In the genomic region with DNA sequence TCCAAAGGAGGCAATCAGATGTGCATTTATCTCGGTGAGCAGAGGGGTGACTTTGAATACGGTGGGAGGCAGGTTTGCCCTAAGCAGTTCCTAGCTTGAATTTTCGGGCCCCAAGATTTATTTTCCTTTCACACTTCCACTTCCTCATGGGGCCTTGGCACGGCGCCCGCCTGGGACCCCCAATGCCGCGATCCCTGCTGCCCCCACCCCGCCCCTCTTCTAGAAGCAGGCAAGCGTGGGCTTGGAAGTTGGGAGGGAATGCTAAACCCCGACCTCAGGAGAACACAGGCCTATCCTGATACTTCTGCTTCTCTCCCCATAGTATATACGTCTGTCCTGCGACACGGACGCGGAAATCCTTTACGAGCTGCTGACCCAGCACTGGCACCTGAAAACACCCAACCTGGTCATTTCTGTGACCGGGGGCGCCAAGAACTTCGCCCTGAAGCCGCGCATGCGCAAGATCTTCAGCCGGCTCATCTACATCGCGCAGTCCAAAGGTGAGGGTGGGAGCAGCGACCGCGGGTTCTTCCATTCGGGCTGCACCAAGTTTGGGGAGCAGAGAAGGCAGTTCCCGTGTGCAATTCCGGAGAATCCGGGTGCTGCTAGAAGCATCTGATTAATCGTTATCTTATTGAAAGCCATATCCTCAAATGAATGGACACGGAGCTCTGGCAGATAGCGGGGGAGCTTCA, we compare ENCODE assay signal across 12 cellular contexts. TPM values are rescaled to one million over a fixed set of nuclear protein-coding genes. Genes with fewer than 3 reads are reported as not detected.
A peak's percentile ranks its signal among the peaks of the same experiment; 100 is the strongest.
DNase-seq lines count a peak whose midpoint lies in the region; ATAC-seq, FAIRE-seq and TF ChIP-seq lines count a peak whose summit lies in the region.
"Had no signal": no experiment of that assay in that cellular context is flagged by ENCODE, and none has a peak within 500 bp of the region (broad histone marks: within the 10 kb centered on the region; RNA-seq: fewer than 3 reads in every experiment).

No MANE protein-coding gene starts in this region.

- H2BK15ac ChIP-seq in IMR-90 (ENCODE audit: low read depth, low read length), result no peak overlapping the region

- H3K27ac Mint-ChIP-seq in nephron, result no peak overlapping the region

- no peak for TF ChIP-seq RAD21 in IMR-90 (IDR thresholded peaks at IDR 0.05; ENCODE audit: low read length)

- H3K9ac ChIP-seq in IMR-90 (ENCODE audit: low read depth, low read length) (no peak overlapping the region), endothelial cell of umbilical vein (replicated peaks; ENCODE audit: extremely low read depth, insufficient read depth, low read length) (no peak overlapping the region)

- 6% methylated on average over 6 of the region's 36 CpGs; no CpG with 5 or more reads in 1 of the 2 experiments for WGBS in IMR-90 (ENCODE audit: extremely low coverage in 2 of 2, insufficient read length in 1 of 2), 2 experiments

- CTCF ChIA-PET in IMR-90 (lab: Yijun Ruan, JAX) (no interaction called here), endothelial cell of umbilical vein (lab: Charles Lee) (no interaction called here)

- peak; percentile 27; the same call in 1 of the 2 replicates for ATAC-seq in IMR-90 (ENCODE audit: low read depth)

- TF ChIP-seq CTCF in C4-2B (conservative IDR thresholded peaks at IDR 0.05), result no peak
- TF ChIP-seq CTCF in IMR-90 (conservative IDR thresholded peaks at IDR 0.05; ENCODE audit: low read depth, low read length), result no peak
- TF ChIP-seq CTCF in endothelial cell of umbilical vein (IDR thresholded peaks at IDR 0.05; ENCODE audit: extremely low read depth in 1 of 2, insufficient read depth in 1 of 2, low read depth in 1 of 2, low read length in 2 of 2), result no peak
- no peak for TF ChIP-seq CTCF in nephron (IDR thresholded peaks at IDR 0.05; ENCODE audit: unreplicated experiment in 3 of 3)

- no peak for TF ChIP-seq POLR2A in IMR-90 (IDR thresholded peaks at IDR 0.05; ENCODE audit: low read depth, low read length)
- TF ChIP-seq POLR2A in endothelial cell of umbilical vein (IDR thresholded peaks at IDR 0.05; ENCODE audit: low read depth, low read length), result no peak

- no peak overlapping the region for H3K4ac ChIP-seq in IMR-90 (ENCODE audit: low read depth, low read length)

- dilution Hi-C loops in IMR-90 (cut with HindIII; ENCODE audit: low sequenced_read_pairs, unreplicated experiment), result no loop called here
- dilution Hi-C loops in endothelial cell of umbilical vein (cut with MboI; ENCODE audit: extremely low pct_ligation_motif_present, low sequenced_read_pairs), result no loop called here

- no peaks in the 10 kb centered on the region for H3K36me3 ChIP-seq in IMR-90 (ENCODE audit: control insufficient read depth, insufficient read depth, low read length)
- H3K36me3 ChIP-seq in endothelial cell of umbilical vein (ENCODE audit: control insufficient read depth in 2 of 2, extremely low read depth in 1 of 2, insufficient read depth in 2 of 2, low read length in 2 of 2), result no peaks in the 10 kb centered on the region
- H3K36me3 ChIP-seq: tibial artery had no signal

- H4K20me1 ChIP-seq in IMR-90 (ENCODE audit: insufficient read depth, low read length) (no peaks in the 10 kb centered on the region), endothelial cell of umbilical vein (replicated peaks; ENCODE audit: control insufficient read depth, extremely low read depth, insufficient read depth, low read length) (no peaks in the 10 kb centered on the region)

- FAIRE-seq in endothelial cell of umbilical vein (lab: Jason Lieb, UNC), result no peak

- H3K27me3 Mint-ChIP-seq in nephron (ENCODE audit: low read depth), result peaks cover 25% of the 10 kb centered on the region

- no peak overlapping the region for H4K5ac ChIP-seq in IMR-90 (ENCODE audit: low read depth, low read length)

- H3K56ac ChIP-seq in IMR-90 (ENCODE audit: extremely low read depth, insufficient read depth, low read length), result no peak overlapping the region

- H3K4me1 ChIP-seq in IMR-90 (ENCODE audit: control insufficient read depth, insufficient read depth, low read length), result no peaks in the 10 kb centered on the region; the same call in 1 of the 2 replicates
- no peaks in the 10 kb centered on the region for H3K4me1 ChIP-seq in endothelial cell of umbilical vein (ENCODE audit: control insufficient read depth, extremely low read depth, insufficient read depth, low read length)
- H3K4me1 ChIP-seq: tibial artery had no signal

- H3K27ac ChIP-seq in C4-2B (peak overlapping the region; percentile 80), IMR-90 (ENCODE audit: insufficient read depth, low read length) (no peak overlapping the region), endothelial cell of umbilical vein (ENCODE audit: insufficient read depth, low read depth, low read length) (no peak overlapping the region)
- H3K27ac ChIP-seq: tibial artery had no signal

- H3K9me1 ChIP-seq in IMR-90 (ENCODE audit: insufficient read depth, low read length) (no peaks in the 10 kb centered on the region), endothelial cell of umbilical vein (replicated peaks; ENCODE audit: control insufficient read depth, extremely low read depth, insufficient read depth, low read length) (no peaks in the 10 kb centered on the region)

- H3K4me2 ChIP-seq in IMR-90 (ENCODE audit: low read depth, low read length), result peak overlapping the region; percentile 65; the same call in 1 of the 2 replicates
- H3K4me2 ChIP-seq in endothelial cell of umbilical vein (ENCODE audit: insufficient read depth, low read length), result no peak overlapping the region

- H2BK5ac ChIP-seq in IMR-90 (ENCODE audit: low read depth, low read length, poor library complexity, severe bottlenecking), result no peak overlapping the region

- H3K4me1 Mint-ChIP-seq in nephron, result no peaks in the 10 kb centered on the region

- H4K91ac ChIP-seq in IMR-90 (ENCODE audit: insufficient read depth, low read depth, low read length), result no peak overlapping the region

- H3K4me3 Mint-ChIP-seq in nephron, result peak overlapping the region; percentile 25 to 45 (median 32)

- no peak overlapping the region for H2BK120ac ChIP-seq in IMR-90 (ENCODE audit: low read depth, low read length)

- in situ Hi-C loops in IMR-90 (cut with MboI; ENCODE audit: low sequenced_read_pairs), result no loop called here

- H3K4me3 ChIP-seq in IMR-90 (ENCODE audit: insufficient read depth, low read depth, low read length) (no peak overlapping the region), endothelial cell of umbilical vein (replicated peaks in 1 of 3; ENCODE audit: insufficient read depth in 1 of 3, low read depth in 1 of 3, low read length in 3 of 3) (no peak overlapping the region)
- H3K4me3 ChIP-seq: tibial artery had no signal

- H3K9me3 ChIP-seq in IMR-90 (ENCODE audit: control insufficient read depth, insufficient read depth, low read length) (no peaks in the 10 kb centered on the region; the same call in 1 of the 2 replicates), endothelial cell of umbilical vein (replicated peaks; ENCODE audit: control insufficient read depth, insufficient read depth, low read length) (no peaks in the 10 kb centered on the region)
- H3K9me3 ChIP-seq: tibial artery had no signal

- H2BK20ac ChIP-seq in IMR-90 (ENCODE audit: low read depth, low read length), result no peak overlapping the region

- H2AK5ac ChIP-seq in IMR-90 (ENCODE audit: low read depth, low read length), result no peak overlapping the region

- H3K18ac ChIP-seq in IMR-90 (ENCODE audit: low read depth, low read length), result no peak overlapping the region

- no peaks in the 10 kb centered on the region for H3K36me3 Mint-ChIP-seq in nephron (ENCODE audit: low read depth)

- no peaks in the 10 kb centered on the region for H3K79me1 ChIP-seq in IMR-90 (ENCODE audit: low read depth in 1 of 2, low read length in 2 of 2)

- DNase-seq in IMR-90 (no peak), endothelial cell of umbilical vein (ENCODE audit: low read depth, low spot score) (no peak), NCI-H1436 treated with DMSO at 0.1 percent for 48 hours (lab: John Stamatoyannopoulos, UW) (no peak), UCSD-AML1 (lab: John Stamatoyannopoulos, UW; ENCODE audit: unreplicated experiment) (no peak), medulla oblongata (ENCODE audit: extremely low spot score) (no peak), NCI-H2171 treated with DMSO at 0.1 percent for 48 hours (lab: John Stamatoyannopoulos, UW) (no peak)
- DNase-seq: activated naive CD4-positive, alpha-beta T cell; COR-L47; NCI-H345; tibial artery had no signal

- H3K14ac ChIP-seq in IMR-90 (replicated peaks; ENCODE audit: low read depth, low read length), result no peak overlapping the region

- POLR2A ChIA-PET in IMR-90 (lab: Charles Lee; ENCODE audit: unreplicated experiment), result no interaction called here
- POLR2A ChIA-PET in endothelial cell of umbilical vein (lab: Charles Lee), result no interaction called here

- intact Hi-C loops in IMR-90 (cut with micrococcal nuclease) (no loop called here), endothelial cell of umbilical vein (cut with micrococcal nuclease) (no loop called here)

- H3K23ac ChIP-seq in IMR-90 (ENCODE audit: low read depth, low read length), result no peak overlapping the region

- H2AK9ac ChIP-seq in IMR-90 (replicated peaks; ENCODE audit: low read depth, low read length, poor library complexity), result no peak overlapping the region

- H3K27me3 ChIP-seq in IMR-90 (ENCODE audit: control insufficient read depth, insufficient read depth, low read length) (peaks cover 50% of the 10 kb centered on the region), endothelial cell of umbilical vein (ENCODE audit: control insufficient read depth in 2 of 2, insufficient read depth in 2 of 2, low read length in 2 of 2) (peaks cover 0 to 14% of the 10 kb centered on the region in 2 experiments)

- BruUV-seq in IMR-90 (replicated peaks; lab: Mats Ljungman, UMichigan), result no TSS peak
- BruUV-seq in endothelial cell of umbilical vein (replicated peaks; lab: Mats Ljungman, UMichigan), result no TSS peak

- H3K79me2 ChIP-seq in endothelial cell of umbilical vein (ENCODE audit: control insufficient read depth, insufficient read depth, low read length), result no peaks in the 10 kb centered on the region

- H4K8ac ChIP-seq in IMR-90 (ENCODE audit: low read depth in 2 of 2, low read length in 2 of 2), result no peak overlapping the region

- peaks cover 2% of the 10 kb centered on the region for H3K9me3 Mint-ChIP-seq in nephron

- H2AFZ ChIP-seq in IMR-90 (replicated peaks; ENCODE audit: low read length, poor library complexity), result peak overlapping the region; percentile 13
- no peak overlapping the region for H2AFZ ChIP-seq in endothelial cell of umbilical vein (ENCODE audit: low read depth, low read length)

RNA-seq across cellular contexts. Expression of a gene that starts 21.6 kb away (rescaled TPM):
- total RNA-seq in IMR-90 (2012; rRNA removed) (not detected in 2 replicates), endothelial cell of umbilical vein (not detected in 2 replicates)
- polyA plus RNA-seq in IMR-90 (2012; rRNA removed) (0.10 TPM in 1 of 2 replicates, not detected in the other), endothelial cell of umbilical vein (not detected in 2 replicates)
- polyA plus RNA-seq in IMR-90 (2012; cell fraction: cytosol; rRNA removed), result not detected in 2 replicates
- not detected in 2 replicates for polyA plus RNA-seq in IMR-90 (2012; cell fraction: nucleus; rRNA removed; ENCODE audit: low replicate concordance)
- polyA plus RNA-seq in endothelial cell of umbilical vein (2011; cell fraction: cytosol; rRNA removed), result not detected in 2 replicates
- not detected in 2 replicates for polyA plus RNA-seq in endothelial cell of umbilical vein (2011; cell fraction: nucleus; rRNA removed)
- not detected in 2 replicates for polyA plus RNA-seq in endothelial cell of umbilical vein (2012)
- polyA minus RNA-seq in endothelial cell of umbilical vein, result not detected in 2 replicates
- not detected for polyA minus RNA-seq in endothelial cell of umbilical vein (2011; cell fraction: cytosol; rRNA and poly(A)+ RNA removed)
- polyA minus RNA-seq in endothelial cell of umbilical vein (2011; cell fraction: nucleus; rRNA and poly(A)+ RNA removed), result not detected in 2 replicates
